15 cellular contexts compared by ENCODE assay signal in the genomic region with DNA sequence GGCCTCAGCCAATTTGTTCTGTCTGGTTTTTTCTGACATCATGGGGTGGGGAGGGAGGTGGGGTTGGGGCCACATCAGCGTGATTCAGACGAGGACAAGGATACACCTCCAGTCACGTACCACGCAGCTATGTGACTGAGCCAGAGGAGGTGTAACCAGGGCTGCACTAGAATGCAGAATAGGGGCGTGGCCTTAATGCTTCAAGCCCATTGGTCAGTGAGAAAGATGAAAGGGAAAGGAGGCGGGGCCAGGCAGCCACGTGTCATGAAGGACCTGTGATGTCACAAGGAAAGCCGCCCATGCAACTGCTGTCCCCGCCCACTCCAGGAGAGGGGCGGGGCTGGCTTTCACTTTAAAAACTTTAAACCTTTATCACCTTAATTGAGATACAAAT.
A peak's percentile ranks its signal among the peaks of the same experiment; 100 is the strongest.
DNase-seq lines count a peak whose midpoint lies in the region; ATAC-seq, FAIRE-seq and TF ChIP-seq lines count a peak whose summit lies in the region.
"Had no signal": no experiment of that assay in that cellular context is flagged by ENCODE, and none has a peak within 500 bp of the region (broad histone marks: within the 10 kb centered on the region; RNA-seq: fewer than 3 reads in every experiment).

A gene with protein sequence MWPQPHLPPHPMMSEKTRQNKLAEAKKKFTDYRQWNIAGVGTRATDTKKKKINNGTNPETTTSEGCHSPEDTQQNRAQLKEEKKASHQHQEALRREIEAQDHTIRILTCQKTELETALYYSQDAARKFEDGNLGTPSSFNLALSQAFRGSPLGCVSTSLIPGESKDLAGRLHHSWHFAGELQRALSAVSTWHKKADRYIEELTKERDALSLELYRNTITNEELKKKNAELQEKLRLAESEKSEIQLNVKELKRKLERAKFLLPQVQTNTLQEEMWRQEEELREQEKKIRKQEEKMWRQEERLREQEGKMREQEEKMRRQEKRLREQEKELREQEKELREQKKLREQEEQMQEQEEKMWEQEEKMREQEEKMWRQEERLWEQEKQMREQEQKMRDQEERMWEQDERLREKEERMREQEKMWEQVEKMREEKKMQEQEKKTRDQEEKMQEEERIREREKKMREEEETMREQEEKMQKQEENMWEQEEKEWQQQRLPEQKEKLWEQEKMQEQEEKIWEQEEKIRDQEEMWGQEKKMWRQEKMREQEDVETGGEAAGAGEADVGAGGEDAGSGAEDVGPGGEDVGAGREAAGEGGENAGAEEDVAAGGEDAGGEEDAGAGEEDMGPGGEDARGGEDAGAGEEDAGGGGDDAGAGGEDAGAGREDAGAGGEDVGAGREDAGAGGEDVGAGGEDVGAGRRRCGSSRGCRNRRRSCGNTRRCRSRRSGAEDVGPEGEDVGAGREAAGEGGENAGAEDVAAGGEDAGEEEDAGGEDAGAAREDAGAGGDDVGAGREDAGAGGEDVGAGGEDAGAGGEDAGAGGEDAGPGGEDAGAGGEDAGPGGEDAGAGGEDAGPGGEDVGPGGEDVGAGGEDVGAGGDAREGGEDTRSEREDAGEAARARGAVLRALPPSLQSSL (minus strand): TSS at position 137 of the 394 bp plus-strand sequence. CDS start 62 bp downstream, at position 75.

- H3K27ac ChIP-seq in HEK293 (ENCODE audit: extremely low read depth, low read depth, low read length): no peak within 1 kb of the TSS
- no peak within 1 kb of the TSS for H3K27ac ChIP-seq in RWPE2 (ENCODE audit: poor library complexity, severe bottlenecking)
- H3K27ac ChIP-seq: heart left ventricle, suprapubic skin had no signal

- H3K27me3 ChIP-seq in RWPE2 (ENCODE audit: insufficient read depth, poor library complexity, severe bottlenecking): peaks cover 2% of the 10 kb centered on the region
- H3K27me3 ChIP-seq: heart left ventricle, suprapubic skin had no signal

- DNase-seq in stimulated activated CD4-positive, alpha-beta T cell treated with anti-CD3 and anti-CD28 coated beads, Interleukin-15, amount 100 ng/mL, for 24 hours: peak; percentile 28
- DNase-seq in stimulated activated CD4-positive, alpha-beta T cell treated with anti-CD3 and anti-CD28 coated beads, Interleukin-4, amount 100 ng/mL, for 1 hour: no peak
- DNase-seq in RWPE2 (ENCODE audit: low spot score): no peak
- DNase-seq in urothelium cell line (ENCODE audit: low spot score): no peak
- no peak for DNase-seq in stimulated activated naive B cell treated with anti-CD40 and anti-IgM and Interleukin-4, amounts not matched to agents 10 μg/mL and 1 μg/mL and 100 μg/mL, for 72 hours
- DNase-seq: activated naive CD4-positive, alpha-beta T cell; heart left ventricle; kidney; NCI-H1092; NCI-H345 had no signal

- no peak for TF ChIP-seq CTCF in HEK293 (tag by site-specific recombination; IDR thresholded peaks at IDR 0.05)
- no peak for TF ChIP-seq CTCF in RWPE2 (IDR thresholded peaks at IDR 0.05; ENCODE audit: poor library complexity, severe bottlenecking)

- peak; percentile 93 for ATAC-seq in RWPE2 (ENCODE audit: low read depth)
- no peak for ATAC-seq in GM18502 (IDR thresholded peaks at IDR 0.05; ENCODE audit: poor library complexity, unreplicated experiment)
- no peak for ATAC-seq in stimulated activated naive B cell treated with anti-CD40 and anti-IgM and Interleukin-4, amounts not matched to agents 10 μg/mL and 1 μg/mL and 100 μg/mL, for 72 hours (replicated peaks)
- ATAC-seq: GM12878, heart left ventricle had no signal

- H3K9me3 ChIP-seq in HEK293 (ENCODE audit: control insufficient read depth, insufficient read depth, low read depth, low read length) (no peaks in the 10 kb centered on the region), RWPE2 (ENCODE audit: severe bottlenecking) (no peaks in the 10 kb centered on the region)
- H3K9me3 ChIP-seq: heart left ventricle, suprapubic skin had no signal

- FAIRE-seq in urothelium cell line (lab: Jason Lieb, UNC): peak; percentile 30
- FAIRE-seq: GM12878, kidney had no signal

- no peaks in the 10 kb centered on the region for H3K36me3 Mint-ChIP-seq in stimulated activated naive B cell treated with anti-CD40 and anti-IgM and Interleukin-4, amounts not matched to agents 10 μg/mL and 1 μg/mL and 100 μg/mL, for 72 hours

- CTCF ChIA-PET in HEK293 (lab: Yijun Ruan, JAX): no interaction called here

- H3K27me3 Mint-ChIP-seq in stimulated activated naive B cell treated with anti-CD40 and anti-IgM and Interleukin-4, amounts not matched to agents 10 μg/mL and 1 μg/mL and 100 μg/mL, for 72 hours: peaks cover 0 to 3% of the 10 kb centered on the region in 2 donors

- no peaks in the 10 kb centered on the region for H3K4me1 Mint-ChIP-seq in stimulated activated naive B cell treated with anti-CD40 and anti-IgM and Interleukin-4, amounts not matched to agents 10 μg/mL and 1 μg/mL and 100 μg/mL, for 72 hours
- H3K4me1 Mint-ChIP-seq: neural crest cell had no signal

- POLR2A ChIA-PET in HEK293 (lab: Yijun Ruan, JAX): no interaction called here

- no peaks in the 10 kb centered on the region for H3K4me1 ChIP-seq in HEK293 (ENCODE audit: control insufficient read depth, insufficient read depth, low read length)
- H3K4me1 ChIP-seq in RWPE2 (ENCODE audit: insufficient read depth, poor library complexity, severe bottlenecking): no peaks in the 10 kb centered on the region
- H3K4me1 ChIP-seq: heart left ventricle, suprapubic skin had no signal

- H3K36me3 ChIP-seq in HEK293 (ENCODE audit: control insufficient read depth in 2 of 2, insufficient read depth in 1 of 2, low read length in 2 of 2) (no peaks in the 10 kb centered on the region), RWPE2 (ENCODE audit: low read depth) (no peaks in the 10 kb centered on the region)
- H3K36me3 ChIP-seq: heart left ventricle, suprapubic skin had no signal

- no peak within 1 kb of the TSS for H3K4me3 Mint-ChIP-seq in stimulated activated naive B cell treated with anti-CD40 and anti-IgM and Interleukin-4, amounts not matched to agents 10 μg/mL and 1 μg/mL and 100 μg/mL, for 72 hours
- H3K4me3 Mint-ChIP-seq: neural crest cell had no signal

- peaks cover 0 to 5% of the 10 kb centered on the region in 2 donors for H3K9me3 Mint-ChIP-seq in stimulated activated naive B cell treated with anti-CD40 and anti-IgM and Interleukin-4, amounts not matched to agents 10 μg/mL and 1 μg/mL and 100 μg/mL, for 72 hours
- H3K9me3 Mint-ChIP-seq: neural crest cell had no signal

- H3K27ac Mint-ChIP-seq in stimulated activated naive B cell treated with anti-CD40 and anti-IgM and Interleukin-4, amounts not matched to agents 10 μg/mL and 1 μg/mL and 100 μg/mL, for 72 hours: no peak within 1 kb of the TSS

- H3K4me3 ChIP-seq in HEK293 (ENCODE audit: low read depth, low read length): no peak within 1 kb of the TSS
- no peak within 1 kb of the TSS for H3K4me3 ChIP-seq in RWPE2 (ENCODE audit: severe bottlenecking)
- H3K4me3 ChIP-seq: GM12878, heart left ventricle, suprapubic skin had no signal

TF ChIP-seq in HEK293, 187 proteins besides CTCF, POLR2A, EP300 and RAD21:
- TF ChIP-seq ZNF24 (tag by site-specific recombination; IDR thresholded peaks at IDR 0.05): no peak
- TF ChIP-seq, protein P1, sequence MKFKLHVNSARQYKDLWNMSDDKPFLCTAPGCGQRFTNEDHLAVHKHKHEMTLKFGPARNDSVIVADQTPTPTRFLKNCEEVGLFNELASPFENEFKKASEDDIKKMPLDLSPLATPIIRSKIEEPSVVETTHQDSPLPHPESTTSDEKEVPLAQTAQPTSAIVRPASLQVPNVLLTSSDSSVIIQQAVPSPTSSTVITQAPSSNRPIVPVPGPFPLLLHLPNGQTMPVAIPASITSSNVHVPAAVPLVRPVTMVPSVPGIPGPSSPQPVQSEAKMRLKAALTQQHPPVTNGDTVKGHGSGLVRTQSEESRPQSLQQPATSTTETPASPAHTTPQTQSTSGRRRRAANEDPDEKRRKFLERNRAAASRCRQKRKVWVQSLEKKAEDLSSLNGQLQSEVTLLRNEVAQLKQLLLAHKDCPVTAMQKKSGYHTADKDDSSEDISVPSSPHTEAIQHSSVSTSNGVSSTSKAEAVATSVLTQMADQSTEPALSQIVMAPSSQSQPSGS (tag by site-specific recombination; IDR thresholded peaks at IDR 0.05; ENCODE audit: low read depth): no peak
- 0 out of 2 replicates have a peak, but pooled peaks have one; percentile 16 for TF ChIP-seq SP2 (tag by site-specific recombination; IDR thresholded peaks at IDR 0.05)
- TF ChIP-seq ZNF473 (tag by site-specific recombination; IDR thresholded peaks at IDR 0.05): no peak
- no peak for TF ChIP-seq ZNF585B (tag by site-specific recombination; IDR thresholded peaks at IDR 0.05)
- TF ChIP-seq, protein P2, sequence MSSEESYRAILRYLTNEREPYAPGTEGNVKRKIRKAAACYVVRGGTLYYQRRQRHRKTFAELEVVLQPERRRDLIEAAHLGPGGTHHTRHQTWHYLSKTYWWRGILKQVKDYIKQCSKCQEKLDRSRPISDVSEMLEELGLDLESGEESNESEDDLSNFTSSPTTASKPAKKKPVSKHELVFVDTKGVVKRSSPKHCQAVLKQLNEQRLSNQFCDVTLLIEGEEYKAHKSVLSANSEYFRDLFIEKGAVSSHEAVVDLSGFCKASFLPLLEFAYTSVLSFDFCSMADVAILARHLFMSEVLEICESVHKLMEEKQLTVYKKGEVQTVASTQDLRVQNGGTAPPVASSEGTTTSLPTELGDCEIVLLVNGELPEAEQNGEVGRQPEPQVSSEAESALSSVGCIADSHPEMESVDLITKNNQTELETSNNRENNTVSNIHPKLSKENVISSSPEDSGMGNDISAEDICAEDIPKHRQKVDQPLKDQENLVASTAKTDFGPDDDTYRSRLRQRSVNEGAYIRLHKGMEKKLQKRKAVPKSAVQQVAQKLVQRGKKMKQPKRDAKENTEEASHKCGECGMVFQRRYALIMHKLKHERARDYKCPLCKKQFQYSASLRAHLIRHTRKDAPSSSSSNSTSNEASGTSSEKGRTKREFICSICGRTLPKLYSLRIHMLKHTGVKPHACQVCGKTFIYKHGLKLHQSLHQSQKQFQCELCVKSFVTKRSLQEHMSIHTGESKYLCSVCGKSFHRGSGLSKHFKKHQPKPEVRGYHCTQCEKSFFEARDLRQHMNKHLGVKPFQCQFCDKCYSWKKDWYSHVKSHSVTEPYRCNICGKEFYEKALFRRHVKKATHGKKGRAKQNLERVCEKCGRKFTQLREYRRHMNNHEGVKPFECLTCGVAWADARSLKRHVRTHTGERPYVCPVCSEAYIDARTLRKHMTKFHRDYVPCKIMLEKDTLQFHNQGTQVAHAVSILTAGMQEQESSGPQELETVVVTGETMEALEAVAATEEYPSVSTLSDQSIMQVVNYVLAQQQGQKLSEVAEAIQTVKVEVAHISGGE (tag by site-specific recombination; conservative IDR thresholded peaks at IDR 0.05; ENCODE audit: low read depth): no peak
